Comparison of ENCODE assay signal across 9 cellular contexts in the genomic region with DNA sequence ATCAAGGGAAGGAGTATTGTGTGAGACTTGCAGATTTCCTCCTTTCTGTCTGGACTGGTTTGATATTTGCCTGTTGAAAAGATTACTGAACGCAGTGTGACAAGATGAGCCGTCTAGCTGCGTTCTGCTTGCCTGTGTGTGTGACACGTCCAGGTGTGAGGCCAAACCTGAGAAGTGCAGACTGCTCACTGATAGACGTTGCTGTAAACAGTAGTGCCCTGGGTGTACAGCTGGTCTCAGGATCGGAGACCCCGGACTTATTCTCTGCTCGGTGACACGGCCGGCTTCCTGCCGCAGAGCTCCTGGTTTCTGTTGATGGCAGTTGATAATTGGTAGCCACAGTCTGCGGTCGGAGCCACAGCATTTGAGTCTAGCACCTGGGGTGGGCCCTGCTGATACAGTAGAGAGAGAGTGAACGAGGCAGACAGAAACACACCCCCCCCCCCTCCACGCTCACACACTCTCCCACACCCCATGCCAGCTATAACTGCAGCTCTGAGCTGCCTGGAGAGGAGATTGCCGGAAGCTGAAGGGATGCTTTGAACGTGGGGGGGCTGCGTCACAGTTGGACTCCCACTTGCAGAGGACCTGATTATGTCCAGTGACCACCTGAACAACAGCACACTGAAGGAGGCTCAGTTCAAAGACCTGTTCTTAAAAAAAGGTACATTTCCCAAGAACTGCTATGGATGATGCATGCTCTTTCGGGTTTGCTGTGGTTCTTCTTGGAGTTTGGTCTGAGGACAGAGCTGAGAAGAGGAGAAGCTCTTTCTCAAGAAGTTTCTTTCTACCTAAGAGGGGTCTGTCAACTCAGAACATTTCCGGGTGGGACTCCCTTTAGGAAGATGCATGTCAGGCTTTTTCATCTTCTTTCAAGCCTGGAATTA.
DNase-seq lines count a peak whose midpoint lies in the region; ATAC-seq and TF ChIP-seq lines count a peak whose summit lies in the region.
"Had no signal": no experiment of that assay in that cellular context is flagged by ENCODE, and none has a peak within 500 bp of the region (broad histone marks: within the 10 kb centered on the region; RNA-seq: fewer than 3 reads in every experiment).

No MANE protein-coding gene starts in this region.

- DNase-seq in activated effector memory CD4-positive, alpha-beta T cell treated with anti-CD3 and anti-CD28 coated beads, Interleukin-2, amount 50 U/mL, for 16 hours = peak; percentile 89
- peak; percentile 69 for DNase-seq in stimulated activated CD4-positive, alpha-beta T cell treated with anti-CD3 and anti-CD28 coated beads, Interleukin-4, amount 100 ng/mL, for 1 hour
- DNase-seq in NCI-H2171 (lab: John Stamatoyannopoulos, UW) = no peak
- DNase-seq in SJCRH30 = no peak

- peaks cover 18% of the 10 kb centered on the region for H3F3A ChIP-seq in OCI-LY1 (ENCODE audit: insufficient read depth, low read length)

- H3K4me1 ChIP-seq in OCI-LY1 (ENCODE audit: insufficient read depth, low read length, severe bottlenecking) (peaks cover 79% of the 10 kb centered on the region), iPS-18a (ENCODE audit: control insufficient read depth, low read depth, low read length) (peaks cover 7% of the 10 kb centered on the region), SJCRH30 (no peaks in the 10 kb centered on the region)

- H3K9me2 ChIP-seq in OCI-LY1 (ENCODE audit: low read depth, low read length) = no peaks in the 10 kb centered on the region

- no peaks in the 10 kb centered on the region for H3K9me3 ChIP-seq in OCI-LY1 (ENCODE audit: low read length)
- no peaks in the 10 kb centered on the region for H3K9me3 ChIP-seq in iPS-18a (ENCODE audit: control insufficient read depth, low read depth, low read length)
- no peaks in the 10 kb centered on the region for H3K9me3 ChIP-seq in SJCRH30 (replicated peaks)
- H3K9me3 ChIP-seq: adrenal gland had no signal

- H4K20me1 ChIP-seq in OCI-LY1 (ENCODE audit: insufficient read depth, low read length) = no peaks in the 10 kb centered on the region

- H3K36me3 ChIP-seq in OCI-LY1 (ENCODE audit: insufficient read depth, low read length) = peaks cover 19% of the 10 kb centered on the region; the same call in 1 of the 2 replicates
- H3K36me3 ChIP-seq in iPS-18a (ENCODE audit: control insufficient read depth, low read depth, low read length) = no peaks in the 10 kb centered on the region
- no peaks in the 10 kb centered on the region for H3K36me3 ChIP-seq in SJCRH30
- H3K36me3 ChIP-seq: adrenal gland had no signal

- H3K27ac ChIP-seq in OCI-LY1 (ENCODE audit: low read depth, low read length, poor library complexity, severe bottlenecking) = peak overlapping the region; percentile 99
- H3K27ac ChIP-seq in iPS-18a (ENCODE audit: low read length) = no peak overlapping the region
- no peak overlapping the region for H3K27ac ChIP-seq in SJCRH30

- H3K27me3 ChIP-seq in OCI-LY1 (ENCODE audit: insufficient read depth, low read length) (no peaks in the 10 kb centered on the region), iPS-18a (ENCODE audit: control insufficient read depth, insufficient read depth, low read length) (peaks cover 41% of the 10 kb centered on the region), SJCRH30 (no peaks in the 10 kb centered on the region)
- H3K27me3 ChIP-seq: adrenal gland had no signal

- H3K79me2 ChIP-seq in OCI-LY1 (ENCODE audit: insufficient read depth, low read length) = peaks cover 42% of the 10 kb centered on the region

- ATAC-seq in GM18502 (IDR thresholded peaks at IDR 0.05; ENCODE audit: poor library complexity, unreplicated experiment) (peak; percentile 67), HG02759 (IDR thresholded peaks at IDR 0.05; ENCODE audit: unreplicated experiment) (peak; percentile 65)

- no peak overlapping the region for H2AFZ ChIP-seq in OCI-LY1 (ENCODE audit: low read length)

- peak overlapping the region; percentile 91 for H3K4me2 ChIP-seq in OCI-LY1 (ENCODE audit: low read length)

- peak overlapping the region; percentile 85 for H3K9ac ChIP-seq in OCI-LY1 (ENCODE audit: low read length)
- H3K9ac ChIP-seq in iPS-18a (ENCODE audit: low read length) = no peak overlapping the region

- H3K4me3 ChIP-seq in OCI-LY1 (ENCODE audit: low read depth, low read length, poor library complexity, severe bottlenecking) (peak overlapping the region; percentile 69), iPS-18a (ENCODE audit: low read length) (peak overlapping the region; percentile 38), SJCRH30 (no peak overlapping the region)

- TF ChIP-seq CTCF in OCI-LY1 (IDR thresholded peaks at IDR 0.05; ENCODE audit: low read length) = no peak

Comparison
In these comparisons a context has a peak if more than half of its experiments do, and no peak if none do; other contexts are left out.
1. DNase-seq: peak in activated effector memory CD4-positive, alpha-beta T cell treated with anti-CD3 and anti-CD28 coated beads, Interleukin-2, amount 50 U/mL, for 16 hours (single experiment) and stimulated activated CD4-positive, alpha-beta T cell treated with anti-CD3 and anti-CD28 coated beads, Interleukin-4, amount 100 ng/mL, for 1 hour (single experiment); none in NCI-H2171 (single experiment) and SJCRH30 (0 of 2).